8 cellular contexts compared by ENCODE assay signal in the genomic region with DNA sequence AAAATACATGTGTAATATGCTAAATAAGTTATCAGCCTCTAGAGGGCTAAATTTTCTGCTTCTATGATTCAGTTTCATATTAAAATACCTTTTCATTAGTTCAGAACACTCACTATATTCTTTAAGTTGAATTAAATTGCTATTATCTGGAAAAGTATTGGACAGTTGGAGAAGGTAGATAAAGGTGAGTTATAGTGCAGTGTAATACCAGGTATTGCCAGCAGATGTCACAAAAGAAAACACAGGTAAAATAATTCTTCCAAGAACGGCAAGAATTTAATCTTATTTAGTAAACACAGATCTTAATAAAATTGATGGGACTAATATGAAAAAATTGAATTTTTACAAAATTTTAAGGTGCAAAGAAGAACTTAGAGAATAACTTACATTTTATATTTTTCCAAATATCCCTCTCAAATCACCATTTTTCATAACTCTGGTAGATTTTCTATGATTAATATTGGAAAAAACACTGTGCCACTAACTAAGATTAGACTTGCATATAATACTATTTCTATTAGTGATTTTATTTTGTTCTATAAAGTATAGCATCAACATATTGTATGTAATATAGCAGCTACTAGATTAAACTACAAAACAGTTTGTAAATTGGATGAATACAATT. TPM values are rescaled to one million over a fixed set of nuclear protein-coding genes. Genes with fewer than 3 reads are reported as not detected.
DNase-seq lines count a peak whose midpoint lies in the region; ATAC-seq, FAIRE-seq and TF ChIP-seq lines count a peak whose summit lies in the region.

No MANE protein-coding gene starts in this region.

- no peak for TF ChIP-seq POLR2A in adrenal gland (IDR thresholded peaks at IDR 0.05)
- TF ChIP-seq POLR2A in H54 (IDR thresholded peaks at IDR 0.05; ENCODE audit: low read depth, low read length), result no peak

- intact Hi-C loops in adrenal gland (cut with DNase I), result loop anchor here (10.0 kb wide), 1 partner anchor 1064 kb away; no protein-coding TSS in a partner anchor

- H3K9me3 ChIP-seq in adrenal gland (replicated peaks in 1 of 3), result no peaks in the 10 kb centered on the region
- no peaks in the 10 kb centered on the region for H3K9me3 ChIP-seq in lung (ENCODE audit: control insufficient read depth in 2 of 2, insufficient read depth in 1 of 2, low read length in 1 of 2)

- DNase-seq in COLO829 (ENCODE audit: low spot score) (peak; percentile 3), adrenal gland (no peak), lung (ENCODE audit: low spot score) (no peak), H54 (ENCODE audit: insufficient read length, low spot score) (no peak), DMS153 (lab: John Stamatoyannopoulos, UW) (no peak)

- TF ChIP-seq CTCF in adrenal gland (IDR thresholded peaks at IDR 0.05), result peak; percentile 66 to 80 (median 72)
- TF ChIP-seq CTCF in lung (IDR thresholded peaks at IDR 0.05; ENCODE audit: control extremely low read depth, extremely low read depth), result peak; percentile 16

- no peaks in the 10 kb centered on the region for H3K4me1 ChIP-seq in adrenal gland (replicated peaks in 1 of 2)
- no peaks in the 10 kb centered on the region for H3K4me1 ChIP-seq in lung (ENCODE audit: control insufficient read depth in 2 of 2, insufficient read depth in 2 of 2, low read length in 2 of 2)

- WGBS in adrenal gland, 4 donors, result 4 to 11% (median 8%) methylated on average over 1 of the region's 1 CpG
- WGBS in lung, 2 donors, result 10 to 19% methylated on average over 1 of the region's 1 CpG

- no peaks in the 10 kb centered on the region for H3K27me3 ChIP-seq in adrenal gland
- H3K27me3 ChIP-seq in lung (ENCODE audit: control insufficient read depth, insufficient read depth), result no peaks in the 10 kb centered on the region

- no peaks in the 10 kb centered on the region for H3K36me3 ChIP-seq in adrenal gland (replicated peaks in 1 of 2)
- no peaks in the 10 kb centered on the region for H3K36me3 ChIP-seq in lung (ENCODE audit: control insufficient read depth in 2 of 2, insufficient read depth in 2 of 2, low read length in 2 of 2)

- ATAC-seq in HG03565 (IDR thresholded peaks at IDR 0.05; ENCODE audit: unreplicated experiment) (peak; percentile 45), lung (ENCODE audit: insufficient read depth, low FRiP score) (no peak), GM19023 (IDR thresholded peaks at IDR 0.05; ENCODE audit: unreplicated experiment) (no peak), GM21447 (IDR thresholded peaks at IDR 0.05; ENCODE audit: unreplicated experiment) (no peak)

- no peak for FAIRE-seq in H54 (lab: Jason Lieb, UNC)

- H3K4me3 ChIP-seq in adrenal gland (no peak overlapping the region), lung (no peak overlapping the region)

- H3K27ac ChIP-seq in adrenal gland, result no peak overlapping the region
- no peak overlapping the region for H3K27ac ChIP-seq in lung (ENCODE audit: low read depth in 1 of 2, low read length in 1 of 2)

RNA-seq across cellular contexts. Expression of gene LRRC4C, which starts 1.7 kb away (rescaled TPM):
- total RNA-seq in adrenal gland (1 to 10 TPM; 1.0 to 9.3 (median 4.7) TPM), lung (1 to 10 TPM in 1 of 2 donors, under 1 TPM in 1; 0.40 to 5.3 TPM)
- polyA plus RNA-seq in adrenal gland (1 to 10 TPM; 2.1 to 9.7 (median 7.5) TPM), lung (under 1 TPM; 0.33 to 0.47 TPM)
